Comparison of ENCODE assay signal across 14 cellular contexts in the genomic region with DNA sequence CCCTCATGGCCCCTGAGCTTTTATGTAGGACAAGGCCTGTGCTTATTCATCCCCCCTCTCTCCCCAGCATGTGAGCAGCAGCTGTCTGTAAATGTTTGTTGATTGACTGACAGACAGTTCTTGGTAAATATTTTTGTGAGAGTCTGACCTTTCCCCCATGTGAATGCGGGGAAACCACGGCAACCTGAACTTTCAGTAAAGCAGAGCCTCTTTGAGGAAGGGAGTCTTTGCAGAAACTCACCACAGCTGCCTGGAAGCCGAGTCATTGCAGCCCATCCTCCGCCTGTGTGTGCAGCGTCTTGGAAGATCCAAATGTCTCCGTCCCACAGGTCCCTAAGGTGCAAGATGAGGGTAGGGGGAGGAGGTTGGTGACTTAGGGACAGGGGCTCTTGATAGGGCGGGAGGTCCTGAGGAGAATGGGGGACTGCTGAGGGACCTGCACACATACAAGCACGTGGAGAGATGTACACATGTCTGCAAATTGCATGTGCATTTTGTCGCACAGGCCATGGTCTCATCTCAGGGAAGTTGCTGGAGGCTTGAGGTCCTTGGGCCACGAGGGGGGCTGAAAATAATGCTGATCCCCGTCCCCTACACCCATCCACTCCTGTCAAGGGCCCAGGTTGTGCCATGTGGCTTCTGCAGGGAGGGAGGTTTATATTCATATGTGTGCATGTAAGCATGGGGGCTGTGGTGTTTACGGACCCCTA. TPM values are rescaled to one million over a fixed set of nuclear protein-coding genes. Genes with fewer than 3 reads are reported as not detected.
A peak's percentile ranks its signal among the peaks of the same experiment; 100 is the strongest.
DNase-seq lines count a peak whose midpoint lies in the region; ATAC-seq, FAIRE-seq and TF ChIP-seq lines count a peak whose summit lies in the region.
"Had no signal": no experiment of that assay in that cellular context is flagged by ENCODE, and none has a peak within 500 bp of the region (broad histone marks: within the 10 kb centered on the region; RNA-seq: fewer than 3 reads in every experiment).

No MANE protein-coding gene starts in this region.

- ATAC-seq in GM21576 (IDR thresholded peaks at IDR 0.05; ENCODE audit: unreplicated experiment) (no peak), HG02852 (IDR thresholded peaks at IDR 0.05; ENCODE audit: unreplicated experiment) (no peak)

- peak; percentile 53 for DNase-seq in activated T-cell treated with anti-CD3 and anti-CD28 coated beads, Interleukin-2, amount 50 U/mL, for 24 hours
- no peak for DNase-seq in activated T-cell treated with anti-CD3 and anti-CD28 coated beads, Interleukin-2, amount 50 U/mL, for 1 hour
- DNase-seq in MV-4-11 (lab: John Stamatoyannopoulos, UW) (peak; percentile 59), astrocyte (ENCODE audit: low read depth) (no peak), NCI-H187 (lab: John Stamatoyannopoulos, UW) (no peak)
- peak; percentile 42 for DNase-seq in stimulated activated CD8-positive, alpha-beta memory T cell treated with anti-CD3 and anti-CD28 coated beads, Interleukin-4, amount 100 ng/mL, for 48 hours
- DNase-seq: activated gamma-delta T cell, left ventricle myocardium inferior, ovary, PC-9 had no signal

- H3K27ac ChIP-seq in astrocyte (ENCODE audit: low read depth, low read length) = no peak overlapping the region
- H3K27ac ChIP-seq: left ventricle myocardium inferior, ovary, PC-9 had no signal

- H2AFZ ChIP-seq in astrocyte (ENCODE audit: low read depth, low read length) = no peak overlapping the region
- H2AFZ ChIP-seq: PC-9 had no signal

- no peaks in the 10 kb centered on the region for H4K20me1 ChIP-seq in astrocyte (ENCODE audit: insufficient read depth, low read length)

- no peak for TF ChIP-seq CTCF in astrocyte (IDR thresholded peaks at IDR 0.05; ENCODE audit: insufficient read depth, low read depth, low read length)

- peaks cover 1% of the 10 kb centered on the region for H3K9me3 Mint-ChIP-seq in activated T-cell treated with anti-CD3 and anti-CD28 coated beads, Interleukin-2, amount 50 U/mL, for 24 hours
- H3K9me3 Mint-ChIP-seq in astrocyte (ENCODE audit: unreplicated experiment) = peaks cover under 1% of the 10 kb centered on the region

- H3K27me3 ChIP-seq in astrocyte (ENCODE audit: insufficient read depth, low read length) = no peaks in the 10 kb centered on the region
- H3K27me3 ChIP-seq: ovary had no signal

- peaks cover 6% of the 10 kb centered on the region for H3K9me3 ChIP-seq in astrocyte (ENCODE audit: insufficient read depth, low read depth, low read length)
- H3K9me3 ChIP-seq: ovary had no signal

- H3K4me3 Mint-ChIP-seq in activated T-cell treated with anti-CD3 and anti-CD28 coated beads, Interleukin-2, amount 50 U/mL, for 24 hours = no peak overlapping the region
- peak overlapping the region; percentile 46 for H3K4me3 Mint-ChIP-seq in astrocyte (ENCODE audit: unreplicated experiment)

- H3K9ac ChIP-seq in astrocyte (ENCODE audit: low read length) = no peak overlapping the region

- H3K4me1 ChIP-seq in astrocyte (ENCODE audit: insufficient read depth, low read length) = peaks cover 5% of the 10 kb centered on the region

- H3K4me1 Mint-ChIP-seq in activated T-cell treated with anti-CD3 and anti-CD28 coated beads, Interleukin-2, amount 50 U/mL, for 24 hours (ENCODE audit: low read depth) = peaks cover 46% of the 10 kb centered on the region
- peaks cover 10% of the 10 kb centered on the region for H3K4me1 Mint-ChIP-seq in astrocyte (ENCODE audit: low read depth, unreplicated experiment)

- no peaks in the 10 kb centered on the region for H3K36me3 ChIP-seq in astrocyte (ENCODE audit: insufficient read depth, low read length)
- H3K36me3 ChIP-seq: left ventricle myocardium inferior, ovary had no signal

- no peaks in the 10 kb centered on the region for H3K27me3 Mint-ChIP-seq in activated T-cell treated with anti-CD3 and anti-CD28 coated beads, Interleukin-2, amount 50 U/mL, for 24 hours
- peaks cover 11% of the 10 kb centered on the region for H3K27me3 Mint-ChIP-seq in astrocyte (ENCODE audit: low read depth, unreplicated experiment)

- H3K4me3 ChIP-seq in astrocyte (ENCODE audit: insufficient read depth, low read depth, low read length) = no peak overlapping the region
- H3K4me3 ChIP-seq: left ventricle myocardium inferior, ovary, PC-9 had no signal

- H3K79me2 ChIP-seq in astrocyte (ENCODE audit: insufficient read depth, low read length) = no peaks in the 10 kb centered on the region

- H3K27ac Mint-ChIP-seq in activated T-cell treated with anti-CD3 and anti-CD28 coated beads, Interleukin-2, amount 50 U/mL, for 24 hours = peak overlapping the region; percentile 42
- H3K27ac Mint-ChIP-seq in astrocyte (ENCODE audit: unreplicated experiment) = peak overlapping the region; percentile 43
- H3K27ac Mint-ChIP-seq: IgD-negative memory B cell had no signal

- no peak overlapping the region for H3K4me2 ChIP-seq in astrocyte (ENCODE audit: low read length)
- H3K4me2 ChIP-seq: PC-9 had no signal

- H3K36me3 Mint-ChIP-seq in activated T-cell treated with anti-CD3 and anti-CD28 coated beads, Interleukin-2, amount 50 U/mL, for 24 hours (ENCODE audit: low read depth) = no peaks in the 10 kb centered on the region
- H3K36me3 Mint-ChIP-seq in astrocyte (ENCODE audit: low read depth, unreplicated experiment) = no peaks in the 10 kb centered on the region

- no peak for FAIRE-seq in astrocyte (lab: Jason Lieb, UNC)
- FAIRE-seq: frontal cortex had no signal

RNA-seq across cellular contexts. Expression of gene IL21R, which starts 22.9 kb away (rescaled TPM):
- 1.8 and 3.0 TPM in 2 replicates for total RNA-seq in astrocyte

Comparison
In these comparisons a context has a peak if more than half of its experiments do, and no peak if none do; other contexts are left out.
1. DNase-seq: peak in activated T-cell treated with anti-CD3 and anti-CD28 coated beads, Interleukin-2, amount 50 U/mL, for 24 hours (single experiment), MV-4-11 (single experiment) and stimulated activated CD8-positive, alpha-beta memory T cell treated with anti-CD3 and anti-CD28 coated beads, Interleukin-4, amount 100 ng/mL, for 48 hours (single experiment); none in activated T-cell treated with anti-CD3 and anti-CD28 coated beads, Interleukin-2, amount 50 U/mL, for 1 hour (single experiment), astrocyte (single experiment) and NCI-H187 (0 of 2).